In genomic region chr11:35039076-35039475, GRCh38 we compare ENCODE assay signal across 23 cellular contexts.
A peak's percentile ranks its signal among the peaks of the same experiment; 100 is the strongest.
DNase-seq lines count a peak whose midpoint lies in the region; ATAC-seq and TF ChIP-seq lines count a peak whose summit lies in the region.
"Had no signal": no experiment of that assay in that cellular context is flagged by ENCODE, and none has a peak within 500 bp of the region (broad histone marks: within the 10 kb centered on the region; RNA-seq: fewer than 3 reads in every experiment).

No MANE protein-coding gene starts in this region.

- H3K36me3 Mint-ChIP-seq in activated naive CD8-positive, alpha-beta T cell, result peaks cover 2% of the 10 kb centered on the region
- H3K36me3 Mint-ChIP-seq in activated naive CD8-positive, alpha-beta T cell treated with anti-CD3 and anti-CD28 coated beads, Interleukin-2, amount 50 U/mL, for 24 hours (ENCODE audit: low read depth), result peaks cover 1% of the 10 kb centered on the region
- H3K36me3 Mint-ChIP-seq in chondrocyte (ENCODE audit: low read depth), result no peaks in the 10 kb centered on the region
- H3K36me3 Mint-ChIP-seq in stimulated activated memory B cell treated with anti-CD40 and anti-IgM and Interleukin-4, amounts not matched to agents 10 μg/mL and 1 μg/mL and 100 μg/mL, for 72 hours, result no peaks in the 10 kb centered on the region
- H3K36me3 Mint-ChIP-seq: mesothelial cell of epicardium, natural killer cell had no signal

- peak overlapping the region; percentile 19 for H3K27ac Mint-ChIP-seq in activated naive CD8-positive, alpha-beta T cell
- no peak overlapping the region for H3K27ac Mint-ChIP-seq in activated naive CD8-positive, alpha-beta T cell treated with anti-CD3 and anti-CD28 coated beads, Interleukin-2, amount 50 U/mL, for 24 hours
- H3K27ac Mint-ChIP-seq in chondrocyte (ENCODE audit: unreplicated experiment), result peak overlapping the region; percentile 60
- H3K27ac Mint-ChIP-seq in stimulated activated memory B cell treated with anti-CD40 and anti-IgM and Interleukin-4, amounts not matched to agents 10 μg/mL and 1 μg/mL and 100 μg/mL, for 72 hours, result peak overlapping the region; percentile 7
- H3K27ac Mint-ChIP-seq: activated naive CD8-positive, alpha-beta T cell treated with anti-CD3 and anti-CD28 coated beads, Interleukin-2, amount 10 ng/mL, durations not matched to agents 7 days and 5 days; activated T-helper 1 cell treated with anti-CD3 and anti-CD28 coated beads, Interleukin-12 subunit alpha, Interleukin-12 subunit beta, Interleukin-2, Interleukin-4 antibody, amounts not matched to agents 30 ng/mL and 10 ng/mL and 1 ng/mL, durations not matched to agents 14 hours and 24 hours and 36 hours; H9; mesothelial cell of epicardium; natural killer cell had no signal

- no peaks in the 10 kb centered on the region for H3K27me3 Mint-ChIP-seq in activated naive CD8-positive, alpha-beta T cell
- H3K27me3 Mint-ChIP-seq in activated naive CD8-positive, alpha-beta T cell treated with anti-CD3 and anti-CD28 coated beads, Interleukin-2, amount 50 U/mL, for 24 hours, result peaks cover 12% of the 10 kb centered on the region
- no peaks in the 10 kb centered on the region for H3K27me3 Mint-ChIP-seq in chondrocyte (ENCODE audit: low read depth)
- no peaks in the 10 kb centered on the region for H3K27me3 Mint-ChIP-seq in stimulated activated memory B cell treated with anti-CD40 and anti-IgM and Interleukin-4, amounts not matched to agents 10 μg/mL and 1 μg/mL and 100 μg/mL, for 72 hours

- no peak for TF ChIP-seq CTCF in chondrocyte (IDR thresholded peaks at IDR 0.05)

- peaks cover 2% of the 10 kb centered on the region for H3K9me3 Mint-ChIP-seq in activated naive CD8-positive, alpha-beta T cell (ENCODE audit: low read depth)
- H3K9me3 Mint-ChIP-seq in activated naive CD8-positive, alpha-beta T cell treated with anti-CD3 and anti-CD28 coated beads, Interleukin-2, amount 50 U/mL, for 24 hours, result peaks cover 20% of the 10 kb centered on the region
- H3K9me3 Mint-ChIP-seq in chondrocyte (ENCODE audit: low read depth), result peaks cover 4% of the 10 kb centered on the region
- H3K9me3 Mint-ChIP-seq in stimulated activated memory B cell treated with anti-CD40 and anti-IgM and Interleukin-4, amounts not matched to agents 10 μg/mL and 1 μg/mL and 100 μg/mL, for 72 hours, result peaks cover 6% of the 10 kb centered on the region
- H3K9me3 Mint-ChIP-seq: H9, mesothelial cell of epicardium, natural killer cell had no signal

- peaks cover 61% of the 10 kb centered on the region for H3K4me1 Mint-ChIP-seq in activated naive CD8-positive, alpha-beta T cell (ENCODE audit: low read depth)
- H3K4me1 Mint-ChIP-seq in activated naive CD8-positive, alpha-beta T cell treated with anti-CD3 and anti-CD28 coated beads, Interleukin-2, amount 50 U/mL, for 24 hours, result peaks cover 72% of the 10 kb centered on the region
- H3K4me1 Mint-ChIP-seq in chondrocyte (ENCODE audit: low read depth), result peaks cover 59% of the 10 kb centered on the region
- peaks cover 48% of the 10 kb centered on the region for H3K4me1 Mint-ChIP-seq in stimulated activated memory B cell treated with anti-CD40 and anti-IgM and Interleukin-4, amounts not matched to agents 10 μg/mL and 1 μg/mL and 100 μg/mL, for 72 hours
- H3K4me1 Mint-ChIP-seq: H9, mesothelial cell of epicardium had no signal

- no peak overlapping the region for H3K4me3 Mint-ChIP-seq in activated naive CD8-positive, alpha-beta T cell
- H3K4me3 Mint-ChIP-seq in activated naive CD8-positive, alpha-beta T cell treated with anti-CD3 and anti-CD28 coated beads, Interleukin-2, amount 50 U/mL, for 24 hours, result no peak overlapping the region
- H3K4me3 Mint-ChIP-seq in chondrocyte (ENCODE audit: unreplicated experiment), result no peak overlapping the region
- H3K4me3 Mint-ChIP-seq in stimulated activated memory B cell treated with anti-CD40 and anti-IgM and Interleukin-4, amounts not matched to agents 10 μg/mL and 1 μg/mL and 100 μg/mL, for 72 hours, result no peak overlapping the region
- H3K4me3 Mint-ChIP-seq: activated naive CD8-positive, alpha-beta T cell treated with anti-CD3 and anti-CD28 coated beads, Interleukin-2, amount 10 ng/mL, durations not matched to agents 7 days and 5 days; activated T-helper 1 cell treated with anti-CD3 and anti-CD28 coated beads, Interleukin-12 subunit alpha, Interleukin-12 subunit beta, Interleukin-2, Interleukin-4 antibody, amounts not matched to agents 30 ng/mL and 10 ng/mL and 1 ng/mL, durations not matched to agents 14 hours and 24 hours and 36 hours; H9; mesothelial cell of epicardium; natural killer cell had no signal

- DNase-seq in activated naive CD8-positive, alpha-beta T cell treated with anti-CD3 and anti-CD28 coated beads, Interleukin-2, amount 50 U/mL, for 24 hours, result no peak
- DNase-seq in NCI-H226 (peak; percentile 33), chondrocyte (ENCODE audit: low spot score) (no peak), T-helper 2 cell (no peak), NCI-H82 treated with DMSO at 0.1 percent for 48 hours (lab: John Stamatoyannopoulos, UW; ENCODE audit: unreplicated experiment) (no peak)
- no peak for DNase-seq in stimulated activated CD4-positive, alpha-beta T cell treated with anti-CD3 and anti-CD28 coated beads, Interleukin-4, amount 100 ng/mL, for 24 hours
- DNase-seq: activated naive CD8-positive, alpha-beta T cell treated with anti-CD3 and anti-CD28 coated beads, Interleukin-2, amount 10 ng/mL, durations not matched to agents 7 days and 5 days; C1 segment of cervical spinal cord; GDM1; glutamatergic neuron; H9; left cardiac atrium; MM.1S; natural killer cell; NCI-H1436 treated with DMSO at 0.1 percent for 48 hours; NCI-H510A treated with DMSO at 0.1 percent for 48 hours; pancreas; RPMI8226; stimulated activated CD4-positive, alpha-beta T cell treated with anti-CD3 and anti-CD28 coated beads, Interleukin-12 subunit alpha, Interleukin-12 subunit beta, amount 100 ng/mL, for 4 hours had no signal

- ATAC-seq in activated naive CD8-positive, alpha-beta T cell treated with anti-CD3 and anti-CD28 coated beads, Interleukin-2, amount 50 U/mL, for 24 hours, result no peak
- no peak for ATAC-seq in stimulated activated memory B cell treated with anti-CD40 and anti-IgM and Interleukin-4, amounts not matched to agents 10 μg/mL and 1 μg/mL and 100 μg/mL, for 72 hours
- ATAC-seq: left cardiac atrium, natural killer cell, pancreas had no signal
